ENCODE assay signal across 7 cellular contexts in the genomic region with DNA sequence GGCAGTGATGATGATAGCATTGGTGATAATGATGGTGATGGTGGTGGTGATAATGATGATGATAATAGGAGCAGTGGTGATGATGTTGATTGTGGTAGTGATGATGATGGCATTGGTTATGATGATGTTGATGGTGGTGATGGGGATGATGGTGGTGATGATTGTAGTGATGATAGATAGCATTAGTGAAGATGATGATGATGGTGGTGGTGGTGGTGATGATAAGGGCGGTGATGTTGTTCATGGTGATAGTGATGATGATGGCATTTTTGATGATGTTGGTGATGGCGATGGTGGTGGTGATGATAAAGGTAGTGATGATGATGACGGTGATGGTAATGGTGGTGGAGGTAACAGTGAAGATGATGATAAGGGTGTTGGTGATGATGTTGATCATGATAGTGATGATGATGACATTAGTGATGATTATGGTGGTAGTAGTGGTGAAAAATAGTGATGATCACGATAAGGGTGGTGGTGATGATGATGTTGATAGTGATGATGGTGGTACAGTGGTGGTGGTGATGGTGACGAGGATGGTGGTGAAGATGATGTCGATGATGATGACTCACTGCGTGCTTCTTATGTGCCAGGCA.
"Had no signal": no experiment of that assay in that cellular context is flagged by ENCODE, and none has a peak within 500 bp of the region (broad histone marks: within the 10 kb centered on the region; RNA-seq: fewer than 3 reads in every experiment).

No MANE protein-coding gene starts in this region.

- H3K4me1 Mint-ChIP-seq: GM23338 had no signal

- H3K4me1 ChIP-seq: HAP-1 had no signal

- H3K4me3 Mint-ChIP-seq: GM23338 had no signal

- H3K27ac ChIP-seq: HL-60 had no signal

- H2AFZ ChIP-seq: GM23338 had no signal

- H3K4me2 ChIP-seq: GM23338 had no signal

- ATAC-seq: GM23338, HCT116, K562 had no signal

- FAIRE-seq: K562 had no signal

- H3K36me3 ChIP-seq: HAP-1 had no signal

- H3K27ac Mint-ChIP-seq: GM23338 had no signal

- H3K4me3 ChIP-seq: GM23338, HAP-1, K562 had no signal

- DNase-seq: H7, KG1 had no signal

- H3K9me3 ChIP-seq: HAP-1 had no signal
